1 cellular context compared by ENCODE assay signal in genomic region chr7:158704524-158705233, GRCh38.
TF ChIP-seq lines count a peak whose summit lies in the region.

A gene with protein sequence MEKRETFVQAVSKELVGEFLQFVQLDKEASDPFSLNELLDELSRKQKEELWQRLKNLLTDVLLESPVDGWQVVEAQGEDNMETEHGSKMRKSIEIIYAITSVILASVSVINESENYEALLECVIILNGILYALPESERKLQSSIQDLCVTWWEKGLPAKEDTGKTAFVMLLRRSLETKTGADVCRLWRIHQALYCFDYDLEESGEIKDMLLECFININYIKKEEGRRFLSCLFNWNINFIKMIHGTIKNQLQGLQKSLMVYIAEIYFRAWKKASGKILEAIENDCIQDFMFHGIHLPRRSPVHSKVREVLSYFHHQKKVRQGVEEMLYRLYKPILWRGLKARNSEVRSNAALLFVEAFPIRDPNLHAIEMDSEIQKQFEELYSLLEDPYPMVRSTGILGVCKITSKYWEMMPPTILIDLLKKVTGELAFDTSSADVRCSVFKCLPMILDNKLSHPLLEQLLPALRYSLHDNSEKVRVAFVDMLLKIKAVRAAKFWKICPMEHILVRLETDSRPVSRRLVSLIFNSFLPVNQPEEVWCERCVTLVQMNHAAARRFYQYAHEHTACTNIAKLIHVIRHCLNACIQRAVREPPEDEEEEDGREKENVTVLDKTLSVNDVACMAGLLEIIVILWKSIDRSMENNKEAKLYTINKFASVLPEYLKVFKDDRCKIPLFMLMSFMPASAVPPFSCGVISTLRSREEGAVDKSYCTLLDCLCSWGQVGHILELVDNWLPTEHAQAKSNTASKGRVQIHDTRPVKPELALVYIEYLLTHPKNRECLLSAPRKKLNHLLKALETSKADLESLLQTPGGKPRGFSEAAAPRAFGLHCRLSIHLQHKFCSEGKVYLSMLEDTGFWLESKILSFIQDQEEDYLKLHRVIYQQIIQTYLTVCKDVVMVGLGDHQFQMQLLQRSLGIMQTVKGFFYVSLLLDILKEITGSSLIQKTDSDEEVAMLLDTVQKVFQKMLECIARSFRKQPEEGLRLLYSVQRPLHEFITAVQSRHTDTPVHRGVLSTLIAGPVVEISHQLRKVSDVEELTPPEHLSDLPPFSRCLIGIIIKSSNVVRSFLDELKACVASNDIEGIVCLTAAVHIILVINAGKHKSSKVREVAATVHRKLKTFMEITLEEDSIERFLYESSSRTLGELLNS (minus strand): TSS chr7:158704804. CDS start chr7:158701899, 2,905 bp downstream.

TF ChIP-seq in WTC11, 78 proteins besides CTCF, POLR2A, EP300 and RAD21 (continued from another document and continues in another):
- TF ChIP-seq, protein P1, sequence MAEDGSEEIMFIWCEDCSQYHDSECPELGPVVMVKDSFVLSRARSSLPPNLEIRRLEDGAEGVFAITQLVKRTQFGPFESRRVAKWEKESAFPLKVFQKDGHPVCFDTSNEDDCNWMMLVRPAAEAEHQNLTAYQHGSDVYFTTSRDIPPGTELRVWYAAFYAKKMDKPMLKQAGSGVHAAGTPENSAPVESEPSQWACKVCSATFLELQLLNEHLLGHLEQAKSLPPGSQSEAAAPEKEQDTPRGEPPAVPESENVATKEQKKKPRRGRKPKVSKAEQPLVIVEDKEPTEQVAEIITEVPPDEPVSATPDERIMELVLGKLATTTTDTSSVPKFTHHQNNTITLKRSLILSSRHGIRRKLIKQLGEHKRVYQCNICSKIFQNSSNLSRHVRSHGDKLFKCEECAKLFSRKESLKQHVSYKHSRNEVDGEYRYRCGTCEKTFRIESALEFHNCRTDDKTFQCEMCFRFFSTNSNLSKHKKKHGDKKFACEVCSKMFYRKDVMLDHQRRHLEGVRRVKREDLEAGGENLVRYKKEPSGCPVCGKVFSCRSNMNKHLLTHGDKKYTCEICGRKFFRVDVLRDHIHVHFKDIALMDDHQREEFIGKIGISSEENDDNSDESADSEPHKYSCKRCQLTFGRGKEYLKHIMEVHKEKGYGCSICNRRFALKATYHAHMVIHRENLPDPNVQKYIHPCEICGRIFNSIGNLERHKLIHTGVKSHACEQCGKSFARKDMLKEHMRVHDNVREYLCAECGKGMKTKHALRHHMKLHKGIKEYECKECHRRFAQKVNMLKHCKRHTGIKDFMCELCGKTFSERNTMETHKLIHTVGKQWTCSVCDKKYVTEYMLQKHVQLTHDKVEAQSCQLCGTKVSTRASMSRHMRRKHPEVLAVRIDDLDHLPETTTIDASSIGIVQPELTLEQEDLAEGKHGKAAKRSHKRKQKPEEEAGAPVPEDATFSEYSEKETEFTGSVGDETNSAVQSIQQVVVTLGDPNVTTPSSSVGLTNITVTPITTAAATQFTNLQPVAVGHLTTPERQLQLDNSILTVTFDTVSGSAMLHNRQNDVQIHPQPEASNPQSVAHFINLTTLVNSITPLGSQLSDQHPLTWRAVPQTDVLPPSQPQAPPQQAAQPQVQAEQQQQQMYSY (CRISPR knock-in tag; IDR thresholded peaks at IDR 0.05) = no peak
- TF ChIP-seq, protein P2, sequence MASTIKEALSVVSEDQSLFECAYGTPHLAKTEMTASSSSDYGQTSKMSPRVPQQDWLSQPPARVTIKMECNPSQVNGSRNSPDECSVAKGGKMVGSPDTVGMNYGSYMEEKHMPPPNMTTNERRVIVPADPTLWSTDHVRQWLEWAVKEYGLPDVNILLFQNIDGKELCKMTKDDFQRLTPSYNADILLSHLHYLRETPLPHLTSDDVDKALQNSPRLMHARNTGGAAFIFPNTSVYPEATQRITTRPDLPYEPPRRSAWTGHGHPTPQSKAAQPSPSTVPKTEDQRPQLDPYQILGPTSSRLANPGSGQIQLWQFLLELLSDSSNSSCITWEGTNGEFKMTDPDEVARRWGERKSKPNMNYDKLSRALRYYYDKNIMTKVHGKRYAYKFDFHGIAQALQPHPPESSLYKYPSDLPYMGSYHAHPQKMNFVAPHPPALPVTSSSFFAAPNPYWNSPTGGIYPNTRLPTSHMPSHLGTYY (CRISPR knock-in tag; IDR thresholded peaks at IDR 0.05) = no peak
- TF ChIP-seq ZNF263 (CRISPR knock-in tag; IDR thresholded peaks at IDR 0.05; ENCODE audit: low read depth) = no peak
- TF ChIP-seq ELF4 (CRISPR knock-in tag; IDR thresholded peaks at IDR 0.05; ENCODE audit: low read depth) = no peak
- TF ChIP-seq, protein P3, sequence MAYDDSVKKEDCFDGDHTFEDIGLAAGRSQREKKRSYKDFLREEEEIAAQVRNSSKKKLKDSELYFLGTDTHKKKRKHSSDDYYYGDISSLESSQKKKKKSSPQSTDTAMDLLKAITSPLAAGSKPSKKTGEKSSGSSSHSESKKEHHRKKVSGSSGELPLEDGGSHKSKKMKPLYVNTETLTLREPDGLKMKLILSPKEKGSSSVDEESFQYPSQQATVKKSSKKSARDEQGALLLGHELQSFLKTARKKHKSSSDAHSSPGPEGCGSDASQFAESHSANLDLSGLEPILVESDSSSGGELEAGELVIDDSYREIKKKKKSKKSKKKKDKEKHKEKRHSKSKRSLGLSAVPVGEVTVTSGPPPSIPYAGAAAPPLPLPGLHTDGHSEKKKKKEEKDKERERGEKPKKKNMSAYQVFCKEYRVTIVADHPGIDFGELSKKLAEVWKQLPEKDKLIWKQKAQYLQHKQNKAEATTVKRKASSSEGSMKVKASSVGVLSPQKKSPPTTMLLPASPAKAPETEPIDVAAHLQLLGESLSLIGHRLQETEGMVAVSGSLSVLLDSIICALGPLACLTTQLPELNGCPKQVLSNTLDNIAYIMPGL (CRISPR knock-in tag; IDR thresholded peaks at IDR 0.05) = peak; percentile 23; the same call in 1 of the 2 replicates
- no peak for TF ChIP-seq STAT6 (CRISPR knock-in tag; conservative IDR thresholded peaks at IDR 0.05; ENCODE audit: low read depth)
- TF ChIP-seq NR2C2 (CRISPR knock-in tag; IDR thresholded peaks at IDR 0.05) = no peak
- peak; percentile 87; the same call in 1 of the 2 replicates for TF ChIP-seq MYBL2 (CRISPR knock-in tag; IDR thresholded peaks at IDR 0.05)
- no peak for TF ChIP-seq TP53 (CRISPR knock-in tag; IDR thresholded peaks at IDR 0.05)
- TF ChIP-seq, protein P4, sequence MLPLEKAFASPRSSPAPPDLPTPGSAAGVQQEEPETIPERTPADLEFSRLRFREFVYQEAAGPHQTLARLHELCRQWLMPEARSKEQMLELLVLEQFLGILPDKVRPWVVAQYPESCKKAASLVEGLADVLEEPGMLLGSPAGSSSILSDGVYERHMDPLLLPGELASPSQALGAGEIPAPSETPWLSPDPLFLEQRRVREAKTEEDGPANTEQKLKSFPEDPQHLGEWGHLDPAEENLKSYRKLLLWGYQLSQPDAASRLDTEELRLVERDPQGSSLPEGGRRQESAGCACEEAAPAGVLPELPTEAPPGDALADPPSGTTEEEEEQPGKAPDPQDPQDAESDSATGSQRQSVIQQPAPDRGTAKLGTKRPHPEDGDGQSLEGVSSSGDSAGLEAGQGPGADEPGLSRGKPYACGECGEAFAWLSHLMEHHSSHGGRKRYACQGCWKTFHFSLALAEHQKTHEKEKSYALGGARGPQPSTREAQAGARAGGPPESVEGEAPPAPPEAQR (CRISPR knock-in tag; IDR thresholded peaks at IDR 0.05) = no peak
- TF ChIP-seq, protein P5, sequence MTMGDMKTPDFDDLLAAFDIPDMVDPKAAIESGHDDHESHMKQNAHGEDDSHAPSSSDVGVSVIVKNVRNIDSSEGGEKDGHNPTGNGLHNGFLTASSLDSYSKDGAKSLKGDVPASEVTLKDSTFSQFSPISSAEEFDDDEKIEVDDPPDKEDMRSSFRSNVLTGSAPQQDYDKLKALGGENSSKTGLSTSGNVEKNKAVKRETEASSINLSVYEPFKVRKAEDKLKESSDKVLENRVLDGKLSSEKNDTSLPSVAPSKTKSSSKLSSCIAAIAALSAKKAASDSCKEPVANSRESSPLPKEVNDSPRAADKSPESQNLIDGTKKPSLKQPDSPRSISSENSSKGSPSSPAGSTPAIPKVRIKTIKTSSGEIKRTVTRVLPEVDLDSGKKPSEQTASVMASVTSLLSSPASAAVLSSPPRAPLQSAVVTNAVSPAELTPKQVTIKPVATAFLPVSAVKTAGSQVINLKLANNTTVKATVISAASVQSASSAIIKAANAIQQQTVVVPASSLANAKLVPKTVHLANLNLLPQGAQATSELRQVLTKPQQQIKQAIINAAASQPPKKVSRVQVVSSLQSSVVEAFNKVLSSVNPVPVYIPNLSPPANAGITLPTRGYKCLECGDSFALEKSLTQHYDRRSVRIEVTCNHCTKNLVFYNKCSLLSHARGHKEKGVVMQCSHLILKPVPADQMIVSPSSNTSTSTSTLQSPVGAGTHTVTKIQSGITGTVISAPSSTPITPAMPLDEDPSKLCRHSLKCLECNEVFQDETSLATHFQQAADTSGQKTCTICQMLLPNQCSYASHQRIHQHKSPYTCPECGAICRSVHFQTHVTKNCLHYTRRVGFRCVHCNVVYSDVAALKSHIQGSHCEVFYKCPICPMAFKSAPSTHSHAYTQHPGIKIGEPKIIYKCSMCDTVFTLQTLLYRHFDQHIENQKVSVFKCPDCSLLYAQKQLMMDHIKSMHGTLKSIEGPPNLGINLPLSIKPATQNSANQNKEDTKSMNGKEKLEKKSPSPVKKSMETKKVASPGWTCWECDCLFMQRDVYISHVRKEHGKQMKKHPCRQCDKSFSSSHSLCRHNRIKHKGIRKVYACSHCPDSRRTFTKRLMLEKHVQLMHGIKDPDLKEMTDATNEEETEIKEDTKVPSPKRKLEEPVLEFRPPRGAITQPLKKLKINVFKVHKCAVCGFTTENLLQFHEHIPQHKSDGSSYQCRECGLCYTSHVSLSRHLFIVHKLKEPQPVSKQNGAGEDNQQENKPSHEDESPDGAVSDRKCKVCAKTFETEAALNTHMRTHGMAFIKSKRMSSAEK (CRISPR knock-in tag; IDR thresholded peaks at IDR 0.05; ENCODE audit: borderline replicate concordance) = no peak
- TF ChIP-seq, protein P6, sequence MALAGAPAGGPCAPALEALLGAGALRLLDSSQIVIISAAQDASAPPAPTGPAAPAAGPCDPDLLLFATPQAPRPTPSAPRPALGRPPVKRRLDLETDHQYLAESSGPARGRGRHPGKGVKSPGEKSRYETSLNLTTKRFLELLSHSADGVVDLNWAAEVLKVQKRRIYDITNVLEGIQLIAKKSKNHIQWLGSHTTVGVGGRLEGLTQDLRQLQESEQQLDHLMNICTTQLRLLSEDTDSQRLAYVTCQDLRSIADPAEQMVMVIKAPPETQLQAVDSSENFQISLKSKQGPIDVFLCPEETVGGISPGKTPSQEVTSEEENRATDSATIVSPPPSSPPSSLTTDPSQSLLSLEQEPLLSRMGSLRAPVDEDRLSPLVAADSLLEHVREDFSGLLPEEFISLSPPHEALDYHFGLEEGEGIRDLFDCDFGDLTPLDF (CRISPR knock-in tag; IDR thresholded peaks at IDR 0.05) = peak; percentile 83; the same call in 1 of the 2 replicates
- TF ChIP-seq NFATC4 (CRISPR knock-in tag; IDR thresholded peaks at IDR 0.05) = no peak
- TF ChIP-seq FOXJ3 (CRISPR knock-in tag; IDR thresholded peaks at IDR 0.05; ENCODE audit: borderline replicate concordance) = no peak
- 0 out of 2 replicates have a peak, but pooled peaks have one; percentile 18 for TF ChIP-seq RELA (CRISPR knock-in tag; IDR thresholded peaks at IDR 0.05; ENCODE audit: borderline replicate concordance)
- TF ChIP-seq, protein P7, sequence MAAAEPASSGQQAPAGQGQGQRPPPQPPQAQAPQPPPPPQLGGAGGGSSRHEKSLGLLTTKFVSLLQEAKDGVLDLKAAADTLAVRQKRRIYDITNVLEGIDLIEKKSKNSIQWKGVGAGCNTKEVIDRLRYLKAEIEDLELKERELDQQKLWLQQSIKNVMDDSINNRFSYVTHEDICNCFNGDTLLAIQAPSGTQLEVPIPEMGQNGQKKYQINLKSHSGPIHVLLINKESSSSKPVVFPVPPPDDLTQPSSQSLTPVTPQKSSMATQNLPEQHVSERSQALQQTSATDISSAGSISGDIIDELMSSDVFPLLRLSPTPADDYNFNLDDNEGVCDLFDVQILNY (CRISPR knock-in tag; IDR thresholded peaks at IDR 0.05) = peak; percentile 93
- TF ChIP-seq E2F4 (CRISPR knock-in tag; IDR thresholded peaks at IDR 0.05; ENCODE audit: borderline replicate concordance, low read depth) = peak; percentile 97
- no peak for TF ChIP-seq ZNF317 (CRISPR knock-in tag; IDR thresholded peaks at IDR 0.05; ENCODE audit: borderline replicate concordance, low read depth)
- TF ChIP-seq ZNF423 (CRISPR knock-in tag; IDR thresholded peaks at IDR 0.05) = no peak; the same call in 1 of the 2 replicates
- no peak for TF ChIP-seq SMAD3 (CRISPR knock-in tag; IDR thresholded peaks at IDR 0.05; ENCODE audit: borderline replicate concordance)
- no peak for TF ChIP-seq JAZF1 (CRISPR knock-in tag; IDR thresholded peaks at IDR 0.05)
- no peak for TF ChIP-seq ZNF121 (CRISPR knock-in tag; IDR thresholded peaks at IDR 0.05)
- no peak for TF ChIP-seq ATF6 (CRISPR knock-in tag; IDR thresholded peaks at IDR 0.05)
- no peak for TF ChIP-seq ESRRA (CRISPR knock-in tag; IDR thresholded peaks at IDR 0.05; ENCODE audit: borderline replicate concordance)
